In genomic region chr5:124825250-124825982, GRCh38 we compare ENCODE assay signal across 9 cellular contexts.
DNase-seq lines count a peak whose midpoint lies in the region; ATAC-seq and TF ChIP-seq lines count a peak whose summit lies in the region.
"Had no signal": no experiment of that assay in that cellular context is flagged by ENCODE, and none has a peak within 500 bp of the region (broad histone marks: within the 10 kb centered on the region; RNA-seq: fewer than 3 reads in every experiment).

No MANE protein-coding gene starts in this region.

- H3K36me3 Mint-ChIP-seq in Calu3 (ENCODE audit: insufficient read depth, unreplicated experiment): no peaks in the 10 kb centered on the region
- H3K36me3 Mint-ChIP-seq in glutamatergic neuron (ENCODE audit: unreplicated experiment): no peaks in the 10 kb centered on the region

- no peaks in the 10 kb centered on the region for H3K36me3 ChIP-seq in ovary

- no peak overlapping the region for H3K4me3 ChIP-seq in ovary

- no peak for TF ChIP-seq EP300 in ovary (IDR thresholded peaks at IDR 0.05)

- peaks cover 32% of the 10 kb centered on the region for H3K4me1 Mint-ChIP-seq in Calu3 (ENCODE audit: low read depth, unreplicated experiment)
- H3K4me1 Mint-ChIP-seq in glutamatergic neuron (ENCODE audit: low read depth, unreplicated experiment): peaks cover 18% of the 10 kb centered on the region

- no peaks in the 10 kb centered on the region for H3K27me3 Mint-ChIP-seq in Calu3 (ENCODE audit: unreplicated experiment)
- H3K27me3 Mint-ChIP-seq in glutamatergic neuron (ENCODE audit: unreplicated experiment): no peaks in the 10 kb centered on the region

- intact Hi-C loops in Calu3 (cut with micrococcal nuclease; ENCODE audit: unreplicated experiment) (no loop called here), ovary (cut with DNase I) (no loop called here)

- H3K4me1 ChIP-seq in ovary (ENCODE audit: insufficient read depth): no peaks in the 10 kb centered on the region

- H3K4me3 Mint-ChIP-seq in Calu3 (ENCODE audit: low read depth, unreplicated experiment) (no peak overlapping the region), glutamatergic neuron (ENCODE audit: unreplicated experiment) (no peak overlapping the region)

- no peak overlapping the region for H3K27ac ChIP-seq in ovary

- H3K9me3 Mint-ChIP-seq in Calu3 (ENCODE audit: low read depth, unreplicated experiment): no peaks in the 10 kb centered on the region
- H3K9me3 Mint-ChIP-seq in glutamatergic neuron (ENCODE audit: unreplicated experiment): no peaks in the 10 kb centered on the region

- WGBS in ovary, 3 donors: 91 to 94% (median 93%) methylated on average over 5 of the region's 5 CpGs

- no peaks in the 10 kb centered on the region for H3K27me3 ChIP-seq in ovary

- DNase-seq in Calu3 (no peak), RPMI8226 (peak; percentile 24), cerebellar cortex (ENCODE audit: low spot score) (no peak), glutamatergic neuron (no peak), ovary (no peak), SIG-M5 treated with dmso at 0.1 percent for 504 hours (lab: John Stamatoyannopoulos, UW; ENCODE audit: unreplicated experiment) (no peak)
- DNase-seq: left cardiac atrium had no signal

- no peak for TF ChIP-seq POLR2A in ovary (IDR thresholded peaks at IDR 0.05)

- TF ChIP-seq CTCF in Calu3 (IDR thresholded peaks at IDR 0.05; ENCODE audit: unreplicated experiment) (no peak), glutamatergic neuron (IDR thresholded peaks at IDR 0.05; ENCODE audit: partially characterized antibody, unreplicated experiment) (no peak), ovary (IDR thresholded peaks at IDR 0.05) (no peak)

- peak; percentile 91 for ATAC-seq in GM19463 (IDR thresholded peaks at IDR 0.05; ENCODE audit: unreplicated experiment)
- peak; percentile 79 for ATAC-seq in HG03039 (IDR thresholded peaks at IDR 0.05; ENCODE audit: unreplicated experiment)

- peak overlapping the region; percentile 12 for H3K27ac Mint-ChIP-seq in Calu3 (ENCODE audit: unreplicated experiment)
- H3K27ac Mint-ChIP-seq in glutamatergic neuron (ENCODE audit: unreplicated experiment): no peak overlapping the region

- CTCF ChIA-PET in Calu3 (lab: Charles Lee): interaction anchor here (0.5 to 1.1 kb wide), 2 partner anchors 77 to 696 kb away, joined by 3 to 8 read pairs; no protein-coding TSS in a partner anchor

- no TSS peak for BruUV-seq in Calu3 (replicated peaks; lab: Mats Ljungman, UMichigan)

- no peaks in the 10 kb centered on the region for H3K9me3 ChIP-seq in ovary
